29 cellular contexts compared by ENCODE assay signal in genomic region chr7:33087356-33087755, GRCh38.
"Had no signal": no experiment of that assay in that cellular context is flagged by ENCODE, and none has a peak within 500 bp of the region (broad histone marks: within the 10 kb centered on the region; RNA-seq: fewer than 3 reads in every experiment).

No MANE protein-coding gene starts in this region.

- H3K9me3 ChIP-seq: adrenal gland had no signal

- H3K27me3 ChIP-seq: adrenal gland, cardiac muscle cell had no signal

- H3K4me3 ChIP-seq: adrenal gland, cardiac muscle cell had no signal

- H3K27ac ChIP-seq: adrenal gland, cardiac muscle cell, VCaP had no signal

- H3K36me3 ChIP-seq: adrenal gland, cardiac muscle cell had no signal

- DNase-seq: activated B cell treated with CpG ODN at 0.5 μM for 24 hours; activated CD4-positive, alpha-beta memory T cell treated with anti-CD3 and anti-CD28 coated beads for 36 hours; activated CD4-positive, alpha-beta T cell treated with anti-CD3 and anti-CD28 coated beads for 4 hours; activated CD4-positive, alpha-beta T cell treated with anti-CD3 and anti-CD28 coated beads, Interleukin-2, amount 10 ng/mL, durations not matched to agents 24 days and 14 days; activated CD4-positive, alpha-beta T cell treated with anti-CD3 and anti-CD28 coated beads, Interleukin-2, amount 50 U/mL, for 1 hour; activated CD4-positive, alpha-beta T cell treated with anti-CD3 and anti-CD28 coated beads, Interleukin-2, amount 50 U/mL, for 4 hours; activated CD4-positive, CD25-positive, alpha-beta regulatory T cell treated with anti-CD3 and anti-CD28 coated beads, Interleukin-2, amount 50 U/mL, for 72 hours; activated CD8-positive, alpha-beta memory T cell treated with anti-CD3 and anti-CD28 coated beads, Interleukin-2, amount 50 U/mL, for 4 hours; activated CD8-positive, alpha-beta T cell treated with anti-CD3 and anti-CD28 coated beads for 36 hours; activated effector memory CD4-positive, alpha-beta T cell treated with anti-CD3 and anti-CD28 coated beads, Interleukin-2, amount 50 U/mL, for 16 hours; activated gamma-delta T cell treated with Interleukin-2 at 50 U/mL for 16 hours; activated naive CD4-positive, alpha-beta T cell; activated naive CD4-positive, alpha-beta T cell treated with anti-CD3 and anti-CD28 coated beads for 36 hours; activated naive CD4-positive, alpha-beta T cell treated with anti-CD3 and anti-CD28 coated beads, Interleukin-2, amount 50 U/mL, for 16 hours; activated naive CD8-positive, alpha-beta T cell treated with anti-CD3 and anti-CD28 coated beads for 36 hours; activated T-cell treated with anti-CD3 and anti-CD28 coated beads for 4 hours; activated T-cell treated with anti-CD3 and anti-CD28 coated beads, Interleukin-2, amount 50 U/mL, for 1 hour; activated T-cell treated with anti-CD3 and anti-CD28 coated beads, Interleukin-2, amount 50 U/mL, for 4 hours; activated T-cell treated with anti-CD3 and anti-CD28 coated beads, Interleukin-2, amount 50 U/mL, for 72 hours; adrenal gland; amniotic stem cell; aorta; caudate nucleus; cerebellar nuclear complex; T-helper 1 cell; T-helper 2 cell; T-helper 9 cell had no signal

- H3K4me1 ChIP-seq: adrenal gland had no signal
